ENCODE assay signal across 18 cellular contexts in the genomic region with DNA sequence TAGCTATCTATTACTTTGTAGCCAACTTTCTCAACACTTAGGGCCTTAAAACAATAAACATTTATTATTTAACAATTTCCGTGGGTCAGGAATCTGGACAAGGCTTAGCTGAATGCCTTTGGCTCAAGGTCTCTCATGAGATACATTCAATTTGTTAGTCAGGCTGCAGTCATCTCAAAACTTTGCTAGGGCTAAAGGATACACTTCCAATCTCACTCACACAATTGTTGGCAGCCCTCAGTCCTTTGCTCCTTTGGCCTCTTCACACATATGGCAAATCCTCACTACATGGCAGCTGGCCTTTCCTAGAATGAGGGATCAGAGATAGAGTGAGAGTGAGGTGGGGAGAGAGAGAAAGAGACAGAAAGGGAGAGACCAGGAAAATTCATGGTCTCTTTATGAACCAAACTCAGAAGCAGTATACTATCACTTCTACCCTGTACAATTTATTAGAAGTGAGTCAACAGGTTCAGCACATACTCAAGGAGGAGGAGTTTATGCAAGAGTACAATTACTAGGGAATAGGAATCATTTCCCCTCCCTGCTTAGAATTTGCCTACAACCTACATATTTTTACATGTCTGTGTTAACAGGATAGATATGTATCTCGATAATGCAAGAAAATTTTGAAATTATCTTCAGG.
"Had no signal": no experiment of that assay in that cellular context is flagged by ENCODE, and none has a peak within 500 bp of the region (broad histone marks: within the 10 kb centered on the region; RNA-seq: fewer than 3 reads in every experiment).

No MANE protein-coding gene starts in this region.

- H3K4me3 Mint-ChIP-seq: activated CD4-positive, alpha-beta T cell treated with anti-CD3 and anti-CD28 coated beads for 36 hours; activated CD8-positive, alpha-beta T cell treated with anti-CD3 and anti-CD28 coated beads, Interleukin-2, amount 10 ng/mL, durations not matched to agents 7 days and 5 days; activated naive CD8-positive, alpha-beta T cell treated with anti-CD3 and anti-CD28 coated beads, Interleukin-2, amount 10 ng/mL, durations not matched to agents 7 days and 5 days; memory B cell; nephron progenitor cell; T-cell; type B pancreatic cell had no signal

- H3K27me3 Mint-ChIP-seq: activated CD4-positive, alpha-beta T cell treated with anti-CD3 and anti-CD28 coated beads for 36 hours; activated naive CD8-positive, alpha-beta T cell treated with anti-CD3 and anti-CD28 coated beads, Interleukin-2, amount 10 ng/mL, durations not matched to agents 7 days and 5 days; memory B cell; T-cell; type B pancreatic cell had no signal

- H3K27me3 ChIP-seq: ascending aorta, cardiac muscle cell, left lung had no signal

- ATAC-seq: activated CD4-positive, alpha-beta T cell treated with anti-CD3 and anti-CD28 coated beads for 36 hours; activated CD8-positive, alpha-beta T cell treated with anti-CD3 and anti-CD28 coated beads, Interleukin-2, amount 10 ng/mL, durations not matched to agents 7 days and 5 days; left lung; T-cell had no signal

- FAIRE-seq: colon, islet of Langerhans had no signal

- H3K27ac Mint-ChIP-seq: activated CD4-positive, alpha-beta T cell treated with anti-CD3 and anti-CD28 coated beads for 36 hours; activated CD8-positive, alpha-beta T cell treated with anti-CD3 and anti-CD28 coated beads, Interleukin-2, amount 10 ng/mL, durations not matched to agents 7 days and 5 days; activated naive CD8-positive, alpha-beta T cell treated with anti-CD3 and anti-CD28 coated beads, Interleukin-2, amount 10 ng/mL, durations not matched to agents 7 days and 5 days; memory B cell; nephron progenitor cell; T-cell; type B pancreatic cell had no signal

- H3K4me1 Mint-ChIP-seq: activated CD4-positive, alpha-beta T cell treated with anti-CD3 and anti-CD28 coated beads for 36 hours; activated naive CD8-positive, alpha-beta T cell treated with anti-CD3 and anti-CD28 coated beads, Interleukin-2, amount 10 ng/mL, durations not matched to agents 7 days and 5 days; memory B cell; nephron progenitor cell; T-cell had no signal

- H3K36me3 Mint-ChIP-seq: activated naive CD8-positive, alpha-beta T cell treated with anti-CD3 and anti-CD28 coated beads, Interleukin-2, amount 10 ng/mL, durations not matched to agents 7 days and 5 days; memory B cell; T-cell had no signal

- H3K27ac ChIP-seq: ascending aorta, cardiac muscle cell, left lung, WERI-Rb-1 had no signal

- DNase-seq: activated CD4-positive, alpha-beta T cell treated with anti-CD3 and anti-CD28 coated beads for 36 hours; activated CD8-positive, alpha-beta memory T cell treated with anti-CD3 and anti-CD28 coated beads, Interleukin-2, amount 50 U/mL, for 48 hours; activated CD8-positive, alpha-beta T cell treated with anti-CD3 and anti-CD28 coated beads, Interleukin-2, amount 10 ng/mL, durations not matched to agents 7 days and 5 days; activated naive CD8-positive, alpha-beta T cell treated with anti-CD3 and anti-CD28 coated beads, Interleukin-2, amount 10 ng/mL, durations not matched to agents 7 days and 5 days; head of caudate nucleus; left lung; nephron progenitor cell; stimulated activated CD4-positive, alpha-beta T cell treated with anti-CD3 and anti-CD28 coated beads, Interleukin-2, amount 100 ng/mL, for 48 hours; stimulated activated naive CD4-positive, alpha-beta T cell treated with Interleukin-2 at 50 U/mL for 16 hours; T-cell; T1000; WERI-Rb-1 had no signal

- H3K9me3 ChIP-seq: ascending aorta had no signal
